In genomic region chr7:44775383-44776107, GRCh38 we compare ENCODE assay signal across 1 cellular context.
TF ChIP-seq lines count a peak whose summit lies in the region.

No MANE protein-coding gene starts in this region.

TF ChIP-seq in K562, 482 proteins besides CTCF, POLR2A, EP300 and RAD21:
- TF ChIP-seq, protein P1, sequence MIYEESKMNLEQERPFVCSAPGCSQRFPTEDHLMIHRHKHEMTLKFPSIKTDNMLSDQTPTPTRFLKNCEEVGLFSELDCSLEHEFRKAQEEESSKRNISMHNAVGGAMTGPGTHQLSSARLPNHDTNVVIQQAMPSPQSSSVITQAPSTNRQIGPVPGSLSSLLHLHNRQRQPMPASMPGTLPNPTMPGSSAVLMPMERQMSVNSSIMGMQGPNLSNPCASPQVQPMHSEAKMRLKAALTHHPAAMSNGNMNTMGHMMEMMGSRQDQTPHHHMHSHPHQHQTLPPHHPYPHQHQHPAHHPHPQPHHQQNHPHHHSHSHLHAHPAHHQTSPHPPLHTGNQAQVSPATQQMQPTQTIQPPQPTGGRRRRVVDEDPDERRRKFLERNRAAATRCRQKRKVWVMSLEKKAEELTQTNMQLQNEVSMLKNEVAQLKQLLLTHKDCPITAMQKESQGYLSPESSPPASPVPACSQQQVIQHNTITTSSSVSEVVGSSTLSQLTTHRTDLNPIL (CRISPR knock-in tag; IDR thresholded peaks at IDR 0.05) = no peak
- TF ChIP-seq TRIM24 (IDR thresholded peaks at IDR 0.05) (peak in 1 of 2 experiments; percentile 54; a peak in 1 of 4 replicates), TCF7L2 (IDR thresholded peaks at IDR 0.05; ENCODE audit: low read depth, low read length) (no peak), ZNF316 (IDR thresholded peaks at IDR 0.05) (peak; percentile 68)
TF ChIP-seq in K562: peak in this region for 2.
